ENCODE assay signal across 22 cellular contexts in the genomic region with DNA sequence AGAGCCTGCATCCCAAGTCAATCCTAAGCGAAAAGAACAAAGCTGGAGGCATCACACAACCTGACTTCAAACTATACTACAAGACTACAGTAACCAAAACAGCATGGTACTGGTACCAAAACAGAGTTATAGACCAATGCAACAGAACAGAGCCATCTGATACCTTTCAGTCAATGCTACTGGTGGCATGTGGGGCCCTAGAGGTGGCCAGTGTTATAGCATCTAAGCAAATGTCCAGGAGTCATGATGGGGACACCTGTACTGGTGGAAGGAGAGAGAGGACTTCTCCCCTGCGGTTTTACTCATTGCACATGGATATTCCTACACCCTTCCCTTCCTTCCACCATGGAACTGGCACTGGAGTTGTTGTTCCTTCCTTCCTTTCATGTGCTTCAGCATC. TPM values are rescaled to one million over a fixed set of nuclear protein-coding genes. Genes with fewer than 3 reads are reported as not detected.
DNase-seq lines count a peak whose midpoint lies in the region; ATAC-seq and TF ChIP-seq lines count a peak whose summit lies in the region.
"Had no signal": no experiment of that assay in that cellular context is flagged by ENCODE, and none has a peak within 500 bp of the region (broad histone marks: within the 10 kb centered on the region; RNA-seq: fewer than 3 reads in every experiment).

No MANE protein-coding gene starts in this region.

- no peak overlapping the region for H3K56ac ChIP-seq in H9 (ENCODE audit: insufficient read length, low read depth, low read length)

- H2AK5ac ChIP-seq in H9 (ENCODE audit: insufficient read length, low read length) = no peak overlapping the region

- H3T11ph ChIP-seq in H9 (ENCODE audit: low read length) = no peak overlapping the region

- H3K4me3 ChIP-seq in SK-N-SH (ENCODE audit: low read depth in 2 of 2, low read length in 1 of 2) (no peak overlapping the region), WERI-Rb-1 (ENCODE audit: low read depth, low read length) (no peak overlapping the region), endodermal cell (ENCODE audit: low read length) (no peak overlapping the region), heart right ventricle (no peak overlapping the region)
- H3K4me3 ChIP-seq: A549; BLaER1 treated with 17β-estradiol and CSF1 and Interleukin-3, amounts not matched to agents 10 nM and 100 nM; GM23248 had no signal

- H3K27ac ChIP-seq in SK-N-SH (ENCODE audit: low read depth in 2 of 2, low read length in 1 of 2) (no peak overlapping the region), H9 (ENCODE audit: insufficient read length, low read depth, low read length) (no peak overlapping the region), WERI-Rb-1 (no peak overlapping the region), endodermal cell (ENCODE audit: low read depth, low read length) (no peak overlapping the region), heart right ventricle (no peak overlapping the region)
- H3K27ac ChIP-seq: 22Rv1; A549; BLaER1 treated with 17β-estradiol and CSF1 and Interleukin-3, amounts not matched to agents 10 nM and 100 nM; GM23248; KMS-11 had no signal

- ATAC-seq in SK-N-SH treated with all-trans-retinoic acid at 6 μM for 48 hours (no peak), GM21717 (IDR thresholded peaks at IDR 0.05; ENCODE audit: unreplicated experiment) (no peak), heart right ventricle (no peak)

- H3K36me3 ChIP-seq in SK-N-SH (replicated peaks in 1 of 2; ENCODE audit: control insufficient read depth in 1 of 2, insufficient read depth in 2 of 2, low read length in 1 of 2) (no peaks in the 10 kb centered on the region), WERI-Rb-1 (no peaks in the 10 kb centered on the region), endodermal cell (ENCODE audit: control insufficient read depth, insufficient read depth, low read length) (no peaks in the 10 kb centered on the region), heart right ventricle (no peaks in the 10 kb centered on the region)

- H3K23ac ChIP-seq in H9 (ENCODE audit: insufficient read length, low read depth, low read length) = no peak overlapping the region

- H2BK20ac ChIP-seq in H9 (ENCODE audit: low read depth, low read length, poor library complexity, severe bottlenecking) = no peak overlapping the region

- no peak overlapping the region for H4K8ac ChIP-seq in H9 (replicated peaks; ENCODE audit: insufficient read length, low read depth, low read length)

- 8% methylated on average over 2 of the region's 2 CpGs for WGBS in SK-N-SH (ENCODE audit: low lambda C conversion rate)
- no CpG with 5 or more reads among the region's 2 CpGs for WGBS in H9 (ENCODE audit: extremely low coverage, insufficient read length, low lambda C conversion rate)
- 83 to 91% methylated on average over 1 to 2 of the region's 2 CpGs for WGBS in endodermal cell (ENCODE audit: insufficient coverage in 1 of 2, insufficient read length in 1 of 2), 2 experiments
- 72 to 76% methylated on average over 2 of the region's 2 CpGs for WGBS in heart right ventricle, 2 donors

- H3K9me3 Mint-ChIP-seq in H9 = peaks cover 0 to 5% of the 10 kb centered on the region in 2 experiments; a peak in 1 of 5 replicates
- H3K9me3 Mint-ChIP-seq in endodermal cell = peaks cover 8% of the 10 kb centered on the region

- no peaks in the 10 kb centered on the region for H3K79me1 ChIP-seq in H9 (ENCODE audit: insufficient read depth, low read depth, low read length, poor library complexity, severe bottlenecking)

- H3K14ac ChIP-seq in H9 (ENCODE audit: insufficient read depth, low read length) = no peak overlapping the region

- no peak overlapping the region for H3K4ac ChIP-seq in H9 (ENCODE audit: low read depth, low read length)

- H2BK15ac ChIP-seq in H9 (ENCODE audit: low read depth, low read length) = no peak overlapping the region

- DNase-seq in SK-N-SH (no peak), H9 (no peak), WERI-Rb-1 (no peak), endodermal cell (no peak), GM19240 (ENCODE audit: insufficient read length, low spot score) (no peak), heart right ventricle (no peak)
- DNase-seq: CD8-positive, alpha-beta memory T cell; COR-L47; DMS 273 treated with DMSO at 0.1 percent for 48 hours; DMS53; DND-41; EL; GM23248; HCEC 1CT had no signal

- H3K23me2 ChIP-seq in H9 (ENCODE audit: insufficient read length, low read depth, low read length, poor library complexity, severe bottlenecking) = no peaks in the 10 kb centered on the region

- no peak for TF ChIP-seq EP300 in SK-N-SH (IDR thresholded peaks at IDR 0.05; ENCODE audit: borderline replicate concordance in 1 of 2, low read depth in 1 of 2, low read length in 1 of 2)

- H3K79me2 ChIP-seq in SK-N-SH (ENCODE audit: insufficient read depth) = no peaks in the 10 kb centered on the region
- H3K79me2 ChIP-seq in H9 (ENCODE audit: insufficient read depth, low read length) = no peaks in the 10 kb centered on the region; the same call in 1 of the 2 replicates

- POLR2A ChIA-PET in SK-N-SH (lab: Yijun Ruan, JAX) = no interaction called here

- no peak overlapping the region for H3K18ac ChIP-seq in H9 (ENCODE audit: insufficient read length, low read depth, low read length)

- H3K9me2 ChIP-seq in SK-N-SH = no peaks in the 10 kb centered on the region

- no peak overlapping the region for H2BK120ac ChIP-seq in H9 (ENCODE audit: low read depth, low read length, poor library complexity, severe bottlenecking)

- peaks cover 71% of the 10 kb centered on the region for H3K27me3 Mint-ChIP-seq in H9 (ENCODE audit: low read depth)
- peaks cover 57% of the 10 kb centered on the region for H3K27me3 Mint-ChIP-seq in endodermal cell (ENCODE audit: insufficient read depth)

- H4K20me1 ChIP-seq in SK-N-SH (ENCODE audit: insufficient read depth) (no peaks in the 10 kb centered on the region), H9 (ENCODE audit: control insufficient read depth, insufficient read depth, insufficient read length) (no peaks in the 10 kb centered on the region)

- H3K36me3 Mint-ChIP-seq in H9 (ENCODE audit: insufficient read depth in 1 of 3, low read depth in 3 of 3) = peaks cover 0 to 5% (median 0%) of the 10 kb centered on the region in 3 experiments; a peak in 1 of 7 replicates
- H3K36me3 Mint-ChIP-seq in endodermal cell (ENCODE audit: low read depth) = no peaks in the 10 kb centered on the region

- H3K4me3 Mint-ChIP-seq in H9 = no peak overlapping the region
- no peak overlapping the region for H3K4me3 Mint-ChIP-seq in endodermal cell
- H3K4me3 Mint-ChIP-seq: CD8-positive, alpha-beta memory T cell had no signal

- H4K5ac ChIP-seq in H9 (ENCODE audit: insufficient read length, low read depth, low read length) = no peak overlapping the region

- no peak overlapping the region for H2BK5ac ChIP-seq in H9 (ENCODE audit: insufficient read length, low read length)

- H3K27me3 ChIP-seq in SK-N-SH (ENCODE audit: insufficient read depth) (peaks cover 2% of the 10 kb centered on the region), H9 (ENCODE audit: insufficient read depth, low read length) (peaks cover 8% of the 10 kb centered on the region), WERI-Rb-1 (ENCODE audit: insufficient read depth, low read depth, severe bottlenecking) (peaks cover 10% of the 10 kb centered on the region), endodermal cell (ENCODE audit: control insufficient read depth, insufficient read depth, low read length, poor library complexity, severe bottlenecking) (peaks cover 37% of the 10 kb centered on the region), heart right ventricle (peaks cover 0 to 58% (median 44%) of the 10 kb centered on the region in 7 donors)

- CTCF ChIA-PET in SK-N-SH (lab: Yijun Ruan, JAX) = no interaction called here

- H3K9ac ChIP-seq in SK-N-SH = no peak overlapping the region
- no peak overlapping the region for H3K9ac ChIP-seq in H9 (ENCODE audit: extremely low read depth, insufficient read length, low read length)
- no peak overlapping the region for H3K9ac ChIP-seq in endodermal cell (ENCODE audit: extremely low read depth, low read length, poor library complexity, severe bottlenecking)
- H3K9ac ChIP-seq: BLaER1 treated with 17β-estradiol and CSF1 and Interleukin-3, amounts not matched to agents 10 nM and 100 nM; GM23248; KMS-11 had no signal

- H3F3A ChIP-seq in SK-N-SH (replicated peaks; ENCODE audit: insufficient read depth) = no peaks in the 10 kb centered on the region

- TF ChIP-seq CTCF in SK-N-SH (IDR thresholded peaks at IDR 0.05) = 0 out of 2 replicates have a peak, but pooled peaks have one; percentile 7
- TF ChIP-seq CTCF in H9 (conservative IDR thresholded peaks at IDR 0.05) = peak; percentile 35; the same call in 1 of the 3 replicates
- 0 out of 2 replicates have a peak, but pooled peaks have one; percentile 29 for TF ChIP-seq CTCF in WERI-Rb-1 (IDR thresholded peaks at IDR 0.05; ENCODE audit: low read depth, low read length)
- peak; percentile 50 for TF ChIP-seq CTCF in endodermal cell (conservative IDR thresholded peaks at IDR 0.05)
- TF ChIP-seq CTCF in heart right ventricle (IDR thresholded peaks at IDR 0.05) = no peak

- no peak overlapping the region for H3K4me2 ChIP-seq in SK-N-SH
- H3K4me2 ChIP-seq in H9 (ENCODE audit: insufficient read depth, insufficient read length, low read length) = no peak overlapping the region
- H3K4me2 ChIP-seq: A549; BLaER1 treated with 17β-estradiol and CSF1 and Interleukin-3, amounts not matched to agents 10 nM and 100 nM; KMS-11 had no signal

- H3K4me1 Mint-ChIP-seq in H9 = peaks cover 4 to 8% of the 10 kb centered on the region in 2 experiments; a peak in 2 of 4 replicates
- peaks cover 11% of the 10 kb centered on the region for H3K4me1 Mint-ChIP-seq in endodermal cell

- intact Hi-C loops in heart right ventricle (cut with DNase I) = no loop called here

- H2BK12ac ChIP-seq in H9 (ENCODE audit: insufficient read length, low read depth, low read length) = no peak overlapping the region

- no peak overlapping the region for H4K91ac ChIP-seq in H9 (ENCODE audit: insufficient read length, low read depth, low read length)

- no peak for TF ChIP-seq RAD21 in SK-N-SH (IDR thresholded peaks at IDR 0.05; ENCODE audit: low read length)

- H3K27ac Mint-ChIP-seq in H9 (no peak overlapping the region), endodermal cell (no peak overlapping the region)
- H3K27ac Mint-ChIP-seq: CD8-positive, alpha-beta memory T cell had no signal

- H3K4me1 ChIP-seq in SK-N-SH (ENCODE audit: control insufficient read depth in 1 of 2, insufficient read depth in 2 of 2, low read depth in 1 of 2, low read length in 1 of 2) = no peaks in the 10 kb centered on the region
- no peaks in the 10 kb centered on the region for H3K4me1 ChIP-seq in H9 (ENCODE audit: insufficient read depth, low read length)
- no peaks in the 10 kb centered on the region for H3K4me1 ChIP-seq in endodermal cell (ENCODE audit: control insufficient read depth, insufficient read depth, low read length)
- H3K4me1 ChIP-seq in heart right ventricle = no peaks in the 10 kb centered on the region
- H3K4me1 ChIP-seq: A549 had no signal

- H3K9me3 ChIP-seq in SK-N-SH (no peaks in the 10 kb centered on the region), H9 (ENCODE audit: control insufficient read depth, low read depth, low read length) (no peaks in the 10 kb centered on the region), WERI-Rb-1 (ENCODE audit: severe bottlenecking) (no peaks in the 10 kb centered on the region), endodermal cell (ENCODE audit: control insufficient read depth, low read length) (no peaks in the 10 kb centered on the region), heart right ventricle (peaks cover 0 to 9% (median 0%) of the 10 kb centered on the region in 11 donors)

- no peak overlapping the region for H2AFZ ChIP-seq in SK-N-SH (ENCODE audit: low read depth)
- H2AFZ ChIP-seq in H9 (ENCODE audit: low read length) = no peak overlapping the region
- H2AFZ ChIP-seq: GM23248 had no signal

RNA-seq across cellular contexts. Expression of gene ASIC2, which starts 6.0 kb away (rescaled TPM):
- 0.08 and 0.13 TPM in 2 replicates for polyA plus RNA-seq in SK-N-SH (2012; rRNA removed)
- 0.05 and 0.09 TPM in 2 replicates for polyA plus RNA-seq in SK-N-SH (2012; cell fraction: cytosol; rRNA removed)
- polyA plus RNA-seq in SK-N-SH (2012; cell fraction: nucleus; rRNA removed) = 0.04 and 0.08 TPM in 2 replicates
- total RNA-seq in H9 (2021) = 0.42 and 0.74 TPM in 2 replicates
- 1 to 10 TPM; 3.0 to 3.3 TPM for total RNA-seq in endodermal cell
- 0.89 TPM for polyA plus RNA-seq in endodermal cell (2013, experiment 1 of 2)
- 1.3 TPM for polyA plus RNA-seq in endodermal cell (2013, experiment 2 of 2)
- total RNA-seq in heart right ventricle = not detected
- polyA plus RNA-seq in heart right ventricle = not detected
- total RNA-seq: CD8-positive, alpha-beta memory T cell; G401; H4 had no signal
- polyA plus RNA-seq: CD8-positive, alpha-beta memory T cell; GM23248 had no signal

Comparison
In these comparisons a context has a peak if more than half of its experiments do, and no peak if none do; other contexts are left out.
1. CTCF ChIP-seq: peak in SK-N-SH (single experiment), H9 (single experiment), WERI-Rb-1 (single experiment) and endodermal cell (single experiment); none in heart right ventricle (0 of 9).